Comparison of ENCODE assay signal across 9 cellular contexts in genomic region chr12:56084958-56085543, GRCh38. TPM values are rescaled to one million over a fixed set of nuclear protein-coding genes. Genes with fewer than 3 reads are reported as not detected.
DNase-seq lines count a peak whose midpoint lies in the region; ATAC-seq and TF ChIP-seq lines count a peak whose summit lies in the region.
"Had no signal": no experiment of that assay in that cellular context is flagged by ENCODE, and none has a peak within 500 bp of the region (broad histone marks: within the 10 kb centered on the region; RNA-seq: fewer than 3 reads in every experiment).

No MANE protein-coding gene starts in this region.

- CTCF ChIA-PET in PC-9 (lab: Charles Lee), result interaction anchor here (0.6 to 1.4 kb wide), 3 partner anchors 40 to 1156 kb away, joined by 3 to 14 read pairs (median 12); partner anchors contain the start of gene RAB5B

- TF ChIP-seq CTCF in cardiac muscle cell (IDR thresholded peaks at IDR 0.05; ENCODE audit: low read depth, low read length) (peak; percentile 55), PC-9 (conservative IDR thresholded peaks at IDR 0.05) (peak; percentile 48; the same call in 1 of the 2 replicates), dorsolateral prefrontal cortex (IDR thresholded peaks at IDR 0.05 in 54 of 56, conservative IDR thresholded peaks at IDR 0.05 in 2 of 56; ENCODE audit: low read depth in 1 of 56, partially characterized antibody in 56 of 56) (peak in 36 of 56 donors; percentile 9 to 61 (median 36)), tibial nerve (IDR thresholded peaks at IDR 0.05) (peak in 4 of 5 experiments; percentile 12 to 32 (median 14))

- H3K36me3 ChIP-seq in cardiac muscle cell (no peaks in the 10 kb centered on the region), PC-9 (ENCODE audit: low read depth) (peaks cover 23% of the 10 kb centered on the region), tibial nerve (peaks cover 0 to 5% (median 0%) of the 10 kb centered on the region in 3 donors)

- peaks cover 46% of the 10 kb centered on the region for H3K79me2 ChIP-seq in PC-9 (ENCODE audit: low read depth)

- peaks cover 32% of the 10 kb centered on the region for H3K4me1 ChIP-seq in cardiac muscle cell (ENCODE audit: low read depth)
- H3K4me1 ChIP-seq in PC-9 (replicated peaks; ENCODE audit: insufficient read depth), result peaks cover 42% of the 10 kb centered on the region
- peaks cover 0 to 54% (median 17%) of the 10 kb centered on the region in 4 donors for H3K4me1 ChIP-seq in tibial nerve

- H3K4me3 ChIP-seq in cardiac muscle cell, result no peak overlapping the region
- no peak overlapping the region for H3K4me3 ChIP-seq in PC-9
- H3K4me3 ChIP-seq in dorsolateral prefrontal cortex, result peak overlapping the region in 5 of 59 donors; percentile 0 to 94 (median 33)
- H3K4me3 ChIP-seq in tibial nerve, result peak overlapping the region in 1 of 4 donors; percentile 62

- no peak overlapping the region for H2AFZ ChIP-seq in PC-9

- H3K27ac ChIP-seq in cardiac muscle cell, result no peak overlapping the region
- H3K27ac ChIP-seq in PC-9, result no peak overlapping the region
- peak overlapping the region in 56 of 59 donors; percentile 8 to 99 (median 95) for H3K27ac ChIP-seq in dorsolateral prefrontal cortex
- H3K27ac ChIP-seq in tibial nerve, result peak overlapping the region; percentile 57 to 95 (median 93)

- peaks cover 6% of the 10 kb centered on the region; the same call in 1 of the 2 replicates for H4K20me1 ChIP-seq in PC-9 (ENCODE audit: insufficient read depth)

- H3K27me3 ChIP-seq in cardiac muscle cell (no peaks in the 10 kb centered on the region), PC-9 (ENCODE audit: insufficient read depth, low read depth) (no peaks in the 10 kb centered on the region), dorsolateral prefrontal cortex (peaks cover 0 to 9% (median 0%) of the 10 kb centered on the region in 45 donors), tibial nerve (no peaks in the 10 kb centered on the region)

- peaks cover 12% of the 10 kb centered on the region; the same call in 1 of the 2 replicates for H3F3A ChIP-seq in PC-9 (ENCODE audit: insufficient read depth, low read depth)

- H3K9me3 ChIP-seq in cardiac muscle cell (ENCODE audit: low read depth), result no peaks in the 10 kb centered on the region
- no peaks in the 10 kb centered on the region for H3K9me3 ChIP-seq in PC-9 (ENCODE audit: insufficient read depth, low read depth)
- no peaks in the 10 kb centered on the region for H3K9me3 ChIP-seq in tibial nerve

- no peaks in the 10 kb centered on the region for H3K9me2 ChIP-seq in PC-9 (ENCODE audit: insufficient read depth)

- 33 to 65% methylated on average over 12 to 15 of the region's 15 CpGs for WGBS in tibial nerve, 2 donors

- no peak for TF ChIP-seq EP300 in tibial nerve (IDR thresholded peaks at IDR 0.05)

- intact Hi-C loops in Right ventricle myocardium superior (cut with DNase I) (no loop called here), PC-9 (cut with micrococcal nuclease; ENCODE audit: unreplicated experiment) (no loop called here), dorsolateral prefrontal cortex (cut with DNase I) (loop anchor here (5.0 to 10.0 kb wide), 2 partner anchors 38 to 90 kb away; partner anchors contain the start of gene SUOX (in 1 of the 2))

- BruUV-seq in PC-9 (replicated peaks; lab: Mats Ljungman, UMichigan), result no TSS peak

- DNase-seq in cardiac muscle cell (ENCODE audit: low read depth in 1 of 2, low spot score in 1 of 2) (peak; percentile 14 to 45), Right ventricle myocardium superior (no peak), PC-9 (no peak), dorsolateral prefrontal cortex (no peak), tibial nerve (ENCODE audit: low spot score in 2 of 2) (no peak), NCI-H1092 treated with DMSO at 0.1 percent for 48 hours (lab: John Stamatoyannopoulos, UW) (no peak)
- DNase-seq: NCI-H1417 treated with DMSO at 0.1 percent for 48 hours had no signal

- POLR2A ChIA-PET in PC-9 (lab: Charles Lee; ENCODE audit: unreplicated experiment), result interaction anchor here (0.6 kb wide), 1 partner anchor 43 kb away, joined by 3 read pairs; the partner anchor contains the start of gene ESYT1

- TF ChIP-seq POLR2A in tibial nerve (IDR thresholded peaks at IDR 0.05), result no peak

- ATAC-seq in Right ventricle myocardium superior (ENCODE audit: poor library complexity) (no peak), HG03108 (IDR thresholded peaks at IDR 0.05; ENCODE audit: unreplicated experiment) (no peak), HG02571 (IDR thresholded peaks at IDR 0.05; ENCODE audit: unreplicated experiment) (no peak)

- no peak overlapping the region for H3K4me2 ChIP-seq in PC-9

RNA-seq across cellular contexts. Expression of gene ERBB3, which starts 5.1 kb away (rescaled TPM):
- 22.0 and 26.6 TPM in 2 replicates for total RNA-seq in cardiac muscle cell
- 10.5 and 21.0 TPM in 2 replicates for polyA plus RNA-seq in cardiac muscle cell
- 4.8 TPM for total RNA-seq in Right ventricle myocardium superior
- 127 and 145 TPM in 2 replicates for total RNA-seq in PC-9 (2021)
- total RNA-seq in dorsolateral prefrontal cortex, result 100 to 1,000 TPM in 44 of 120 experiments, 10 to 100 TPM in 76; 13.8 to 301 (median 84.0) TPM
- 100 to 1,000 TPM in 2 of 4 donors, 10 to 100 TPM in 2; 90.6 to 165 (median 99.8) TPM for total RNA-seq in tibial nerve

RNA-seq across cellular contexts. Expression of gene PA2G4, which starts 19.3 kb away (rescaled TPM):
- total RNA-seq in cardiac muscle cell, result 166 and 235 TPM in 2 replicates
- polyA plus RNA-seq in cardiac muscle cell, result 132 and 189 TPM in 2 replicates
- 68.0 TPM for total RNA-seq in Right ventricle myocardium superior
- 120 and 159 TPM in 2 replicates for total RNA-seq in PC-9 (2021)
- total RNA-seq in dorsolateral prefrontal cortex, result 10 to 100 TPM; 40.1 to 80.6 (median 58.7) TPM
- total RNA-seq in tibial nerve, result 100 to 1,000 TPM in 1 of 4 donors, 10 to 100 TPM in 3; 79.6 to 104 (median 93.5) TPM

RNA-seq across cellular contexts. Expression of gene RPL41, which starts 31.4 kb away (rescaled TPM):
- 1,416 and 2,307 TPM in 2 replicates for total RNA-seq in cardiac muscle cell
- 2,144 and 2,427 TPM in 2 replicates for polyA plus RNA-seq in cardiac muscle cell
- total RNA-seq in Right ventricle myocardium superior, result 1,888 TPM
- total RNA-seq in PC-9 (2021), result 3,423 and 4,460 TPM in 2 replicates
- 1,000 to 10,000 TPM in 91 of 120 experiments, 100 to 1,000 TPM in 29; 743 to 1,715 (median 1,080) TPM for total RNA-seq in dorsolateral prefrontal cortex
- 1,000 to 10,000 TPM; 2,638 to 4,802 (median 2,805) TPM for total RNA-seq in tibial nerve

RNA-seq across cellular contexts. Expression of gene ZC3H10, which starts 33.0 kb away (rescaled TPM):
- total RNA-seq in cardiac muscle cell (5.4 and 7.5 TPM in 2 replicates), Right ventricle myocardium superior (5.8 TPM), PC-9 (2021) (4.4 and 6.5 TPM in 2 replicates), dorsolateral prefrontal cortex (10 to 100 TPM in 25 of 120 experiments, 1 to 10 TPM in 95; 4.3 to 14.7 (median 8.4) TPM), tibial nerve (1 to 10 TPM; 2.9 to 5.1 (median 4.8) TPM)
- 7.2 and 10.6 TPM in 2 replicates for polyA plus RNA-seq in cardiac muscle cell

RNA-seq across cellular contexts. Expression of gene ESYT1, which starts 43.0 kb away (rescaled TPM):
- total RNA-seq in cardiac muscle cell, result 103 and 107 TPM in 2 replicates
- 52.0 and 70.6 TPM in 2 replicates for polyA plus RNA-seq in cardiac muscle cell
- total RNA-seq in Right ventricle myocardium superior, result 27.0 TPM
- total RNA-seq in PC-9 (2021), result 46.1 and 52.2 TPM in 2 replicates
- total RNA-seq in dorsolateral prefrontal cortex, result 10 to 100 TPM; 32.5 to 86.2 (median 56.5) TPM
- 100 to 1,000 TPM in 3 of 4 donors, 10 to 100 TPM in 1; 91.2 to 235 (median 210) TPM for total RNA-seq in tibial nerve

Comparison
In these comparisons a context has a peak if more than half of its experiments do, and no peak if none do; other contexts are left out.
1. DNase-seq: peak in cardiac muscle cell (2 of 2); none in Right ventricle myocardium superior (single experiment), PC-9 (0 of 2), dorsolateral prefrontal cortex (0 of 10), tibial nerve (0 of 2) and NCI-H1092 treated with DMSO at 0.1 percent for 48 hours (single experiment).
2. H3K27ac ChIP-seq: peak in dorsolateral prefrontal cortex (56 of 59) and tibial nerve (4 of 4); none in cardiac muscle cell (single experiment) and PC-9 (single experiment).
3. intact Hi-C loops: an anchor here in dorsolateral prefrontal cortex (5.0 to 10.0 kb wide); none called in Right ventricle myocardium superior and PC-9.
4. Peak in every context shown above with its lines, with median percentiles within 50 percentile points of each other: CTCF ChIP-seq.